ENCODE assay signal across 22 cellular contexts in genomic region chr13:52447354-52447753, GRCh38. TPM values are rescaled to one million over a fixed set of nuclear protein-coding genes. Genes with fewer than 3 reads are reported as not detected.
DNase-seq lines count a peak whose midpoint lies in the region; ATAC-seq, FAIRE-seq and TF ChIP-seq lines count a peak whose summit lies in the region.
"Had no signal": no experiment of that assay in that cellular context is flagged by ENCODE, and none has a peak within 500 bp of the region (broad histone marks: within the 10 kb centered on the region; RNA-seq: fewer than 3 reads in every experiment).

No MANE protein-coding gene starts in this region.

- H3K4me1 ChIP-seq in vagina = peaks cover 44% of the 10 kb centered on the region

- H3K4me1 Mint-ChIP-seq in stimulated activated naive CD8-positive, alpha-beta T cell treated with anti-CD3 and anti-CD28 coated beads, Interleukin-15, amount 100 ng/mL, for 72 hours = peaks cover 19% of the 10 kb centered on the region

- H3K27me3 ChIP-seq in bronchial epithelial cell (ENCODE audit: control insufficient read depth, insufficient read depth, low read length) = no peaks in the 10 kb centered on the region
- no peaks in the 10 kb centered on the region for H3K27me3 ChIP-seq in vagina
- H3K27me3 ChIP-seq in WERI-Rb-1 (ENCODE audit: insufficient read depth, low read depth, severe bottlenecking) = no peaks in the 10 kb centered on the region
- H3K27me3 ChIP-seq: upper lobe of left lung had no signal

- FAIRE-seq in bronchial epithelial cell (lab: Jason Lieb, UNC) = no peak

- H3K27ac ChIP-seq in vagina (peak overlapping the region; percentile 97), WERI-Rb-1 (no peak overlapping the region)
- H3K27ac ChIP-seq: 22Rv1, C4-2B, psoas muscle had no signal

- no peak overlapping the region for H3K4me3 Mint-ChIP-seq in stimulated activated naive CD8-positive, alpha-beta T cell treated with anti-CD3 and anti-CD28 coated beads, Interleukin-15, amount 100 ng/mL, for 72 hours
- H3K4me3 Mint-ChIP-seq: H9; stimulated activated memory B cell treated with anti-CD40 and anti-IgM and Interleukin-4, amounts not matched to agents 10 μg/mL and 1 μg/mL and 100 μg/mL, for 72 hours had no signal

- TF ChIP-seq POLR2A in vagina (IDR thresholded peaks at IDR 0.05) = no peak

- no peak overlapping the region for H3K4me3 ChIP-seq in bronchial epithelial cell (ENCODE audit: low read depth, low read length)
- H3K4me3 ChIP-seq in vagina = no peak overlapping the region
- H3K4me3 ChIP-seq in WERI-Rb-1 (ENCODE audit: low read depth, low read length) = no peak overlapping the region
- H3K4me3 ChIP-seq: upper lobe of left lung had no signal

- no peak overlapping the region for H3K27ac Mint-ChIP-seq in stimulated activated naive CD8-positive, alpha-beta T cell treated with anti-CD3 and anti-CD28 coated beads, Interleukin-15, amount 100 ng/mL, for 72 hours
- H3K27ac Mint-ChIP-seq: activated naive CD8-positive, alpha-beta T cell; H9; stimulated activated memory B cell treated with anti-CD40 and anti-IgM and Interleukin-4, amounts not matched to agents 10 μg/mL and 1 μg/mL and 100 μg/mL, for 72 hours had no signal

- H3K36me3 ChIP-seq in bronchial epithelial cell (ENCODE audit: control insufficient read depth, insufficient read depth, low read length) (peaks cover 2% of the 10 kb centered on the region), vagina (peaks cover 0 to 4% of the 10 kb centered on the region in 2 donors), WERI-Rb-1 (no peaks in the 10 kb centered on the region)

- intact Hi-C loops in vagina (cut with DNase I) = no loop called here

- H3K9me3 Mint-ChIP-seq in stimulated activated naive CD8-positive, alpha-beta T cell treated with anti-CD3 and anti-CD28 coated beads, Interleukin-15, amount 100 ng/mL, for 72 hours = no peaks in the 10 kb centered on the region
- H3K9me3 Mint-ChIP-seq: H9; neural crest cell; stimulated activated memory B cell treated with anti-CD40 and anti-IgM and Interleukin-4, amounts not matched to agents 10 μg/mL and 1 μg/mL and 100 μg/mL, for 72 hours had no signal

- H3K27me3 Mint-ChIP-seq in stimulated activated naive CD8-positive, alpha-beta T cell treated with anti-CD3 and anti-CD28 coated beads, Interleukin-15, amount 100 ng/mL, for 72 hours = no peaks in the 10 kb centered on the region
- H3K27me3 Mint-ChIP-seq: activated naive CD8-positive, alpha-beta T cell; stimulated activated memory B cell treated with anti-CD40 and anti-IgM and Interleukin-4, amounts not matched to agents 10 μg/mL and 1 μg/mL and 100 μg/mL, for 72 hours had no signal

- TF ChIP-seq CTCF in bronchial epithelial cell (IDR thresholded peaks at IDR 0.05; ENCODE audit: insufficient read depth, low read length, severe bottlenecking) (no peak), vagina (IDR thresholded peaks at IDR 0.05) (no peak), WERI-Rb-1 (IDR thresholded peaks at IDR 0.05; ENCODE audit: low read depth, low read length) (no peak)

- no peaks in the 10 kb centered on the region for H3K9me3 ChIP-seq in vagina
- H3K9me3 ChIP-seq in WERI-Rb-1 (ENCODE audit: severe bottlenecking) = no peaks in the 10 kb centered on the region
- H3K9me3 ChIP-seq: psoas muscle, upper lobe of left lung had no signal

- ATAC-seq in stimulated activated naive CD8-positive, alpha-beta T cell treated with anti-CD3 and anti-CD28 coated beads, Interleukin-15, amount 100 ng/mL, for 72 hours = peak; percentile 24
- no peak for ATAC-seq in stimulated activated naive CD8-positive, alpha-beta T cell treated with anti-CD3 and anti-CD28 coated beads, Interleukin-15, Interleukin-2, amounts not matched to agents 100 U/mL and 50 U/mL, for 24 hours
- ATAC-seq in HG02571 (IDR thresholded peaks at IDR 0.05; ENCODE audit: unreplicated experiment) = no peak
- ATAC-seq: psoas muscle; stimulated activated memory B cell treated with anti-CD40 and anti-IgM and Interleukin-4, amounts not matched to agents 10 μg/mL and 1 μg/mL and 100 μg/mL, for 72 hours had no signal

- DNase-seq in DMS53 (lab: John Stamatoyannopoulos, UW) (peak; percentile 26), DMS53 treated with DMSO at 0.1 percent for 48 hours (lab: John Stamatoyannopoulos, UW; ENCODE audit: unreplicated experiment) (no peak), bronchial epithelial cell (ENCODE audit: low read depth) (peak; percentile 58), vagina (ENCODE audit: extremely low spot score in 2 of 2) (no peak), WERI-Rb-1 (no peak)
- DNase-seq in stimulated activated naive CD8-positive, alpha-beta T cell treated with anti-CD3 and anti-CD28 coated beads, Interleukin-15, amount 100 ng/mL, for 72 hours = no peak
- DNase-seq in stimulated activated naive CD8-positive, alpha-beta T cell treated with anti-CD3 and anti-CD28 coated beads, Interleukin-15, Interleukin-2, amounts not matched to agents 100 U/mL and 50 U/mL, for 24 hours = no peak
- DNase-seq: activated CD4-positive, alpha-beta T cell treated with anti-CD3 and anti-CD28 coated beads for 1 hour; activated T-cell treated with anti-CD3 and anti-CD28 coated beads for 4 hours; H9; KG1; kidney glomerular epithelial cell; NCI-H1417 treated with DMSO at 0.1 percent for 48 hours; NCI-H345; psoas muscle; upper lobe of left lung had no signal

RNA-seq across cellular contexts. Expression of gene VPS36, which starts 3.1 kb away (rescaled TPM):
- total RNA-seq in bronchial epithelial cell (24.5 and 25.5 TPM in 2 replicates), vagina (57.2 TPM)

RNA-seq across cellular contexts. Expression of gene CKAP2, which starts 7.9 kb away (rescaled TPM):
- total RNA-seq in bronchial epithelial cell = 6.6 and 8.6 TPM in 2 replicates
- total RNA-seq in vagina = 12.8 TPM

RNA-seq across cellular contexts. Expression of gene THSD1, which starts 41.4 kb away (rescaled TPM):
- 11.0 and 19.5 TPM in 2 replicates for total RNA-seq in bronchial epithelial cell
- total RNA-seq in vagina = 6.4 TPM

Comparison
In these comparisons a context has a peak if more than half of its experiments do, and no peak if none do; other contexts are left out.
1. DNase-seq: peak in DMS53 (single experiment) and bronchial epithelial cell (single experiment); none in DMS53 treated with DMSO at 0.1 percent for 48 hours (single experiment), stimulated activated naive CD8-positive, alpha-beta T cell treated with anti-CD3 and anti-CD28 coated beads, Interleukin-15, amount 100 ng/mL, for 72 hours (0 of 2), stimulated activated naive CD8-positive, alpha-beta T cell treated with anti-CD3 and anti-CD28 coated beads, Interleukin-15, Interleukin-2, amounts not matched to agents 100 U/mL and 50 U/mL, for 24 hours (single experiment), vagina (0 of 2) and WERI-Rb-1 (single experiment).